ENCODE assay signal across 12 cellular contexts in genomic region chr2:217843353-217843752, GRCh38.
"Had no signal": no experiment of that assay in that cellular context is flagged by ENCODE, and none has a peak within 500 bp of the region (broad histone marks: within the 10 kb centered on the region; RNA-seq: fewer than 3 reads in every experiment).

No MANE protein-coding gene starts in this region.

- H3K4me1 Mint-ChIP-seq: nephron; stimulated activated naive CD8-positive, alpha-beta T cell treated with anti-CD3 and anti-CD28 coated beads, Interleukin-15, amount 100 ng/mL, for 72 hours had no signal

- H3K27me3 Mint-ChIP-seq: stimulated activated naive CD8-positive, alpha-beta T cell treated with anti-CD3 and anti-CD28 coated beads, Interleukin-15, amount 100 ng/mL, for 72 hours had no signal

- H3K4me3 Mint-ChIP-seq: nephron; stimulated activated naive CD8-positive, alpha-beta T cell treated with anti-CD3 and anti-CD28 coated beads, Interleukin-15, amount 100 ng/mL, for 72 hours had no signal

- H3K4me3 ChIP-seq: hepatocyte, tibial nerve had no signal

- H3K36me3 Mint-ChIP-seq: activated naive CD4-positive, alpha-beta T cell treated with anti-CD3 and anti-CD28 coated beads, Interleukin-2, amount 50 U/mL, for 72 hours had no signal

- H3K9me3 Mint-ChIP-seq: activated naive CD4-positive, alpha-beta T cell treated with anti-CD3 and anti-CD28 coated beads, Interleukin-2, amount 50 U/mL, for 72 hours; stimulated activated naive CD8-positive, alpha-beta T cell treated with anti-CD3 and anti-CD28 coated beads, Interleukin-15, amount 100 ng/mL, for 72 hours had no signal

- DNase-seq: activated CD4-positive, alpha-beta T cell treated with anti-CD3 and anti-CD28 coated beads, Interleukin-2, amount 50 U/mL, for 1 hour; activated effector memory CD4-positive, alpha-beta T cell treated with Interleukin-2 at 50 U/mL for 16 hours; amygdala; foreskin melanocyte; occipital lobe; stimulated activated CD4-positive, alpha-beta T cell treated with anti-CD3 and anti-CD28 coated beads, Interleukin-4, amount 100 ng/mL, for 4 hours; stimulated activated naive CD8-positive, alpha-beta T cell treated with anti-CD3 and anti-CD28 coated beads, Interleukin-15, amount 100 ng/mL, for 72 hours; T-helper 2 cell had no signal

- H3K27ac Mint-ChIP-seq: activated naive CD4-positive, alpha-beta T cell treated with anti-CD3 and anti-CD28 coated beads, Interleukin-2, amount 50 U/mL, for 72 hours; nephron; stimulated activated naive CD8-positive, alpha-beta T cell treated with anti-CD3 and anti-CD28 coated beads, Interleukin-15, amount 100 ng/mL, for 72 hours had no signal

- H3K27me3 ChIP-seq: hepatocyte, tibial nerve had no signal

- ATAC-seq: activated naive CD4-positive, alpha-beta T cell treated with anti-CD3 and anti-CD28 coated beads, Interleukin-2, amount 50 U/mL, for 72 hours; stimulated activated naive CD8-positive, alpha-beta T cell treated with anti-CD3 and anti-CD28 coated beads, Interleukin-15, amount 100 ng/mL, for 72 hours had no signal

- H3K27ac ChIP-seq: hepatocyte had no signal
